ENCODE assay signal across 8 cellular contexts in genomic region chr10:73246783-73247508, GRCh38. TPM values are rescaled to one million over a fixed set of nuclear protein-coding genes. Genes with fewer than 3 reads are reported as not detected.
DNase-seq lines count a peak whose midpoint lies in the region; ATAC-seq and TF ChIP-seq lines count a peak whose summit lies in the region.

Gene DNAJC9, minus strand, starts transcription at chr10:73247255. Its CDS starts 66 bp downstream, at chr10:73247189.

- H3K27ac Mint-ChIP-seq in nephron progenitor cell, result peak within 1 kb of the TSS; percentile 99
- H3K27ac Mint-ChIP-seq in stimulated activated naive CD8-positive, alpha-beta T cell treated with anti-CD3 and anti-CD28 coated beads, Interleukin-15, amount 100 ng/mL, for 72 hours, result peak within 1 kb of the TSS; percentile 98 to 99

- no peaks in the 10 kb centered on the region for H3K9me3 ChIP-seq in RWPE2 (ENCODE audit: severe bottlenecking)

- H3K27ac ChIP-seq in RWPE2 (ENCODE audit: poor library complexity, severe bottlenecking), result peak within 1 kb of the TSS; percentile 80

- H3K36me3 Mint-ChIP-seq in nephron progenitor cell (ENCODE audit: low read depth), result peaks cover 63% of the 10 kb centered on the region

- no peaks in the 10 kb centered on the region for H3K27me3 Mint-ChIP-seq in nephron progenitor cell (ENCODE audit: low read depth, poor library complexity)
- no peaks in the 10 kb centered on the region for H3K27me3 Mint-ChIP-seq in stimulated activated naive CD8-positive, alpha-beta T cell treated with anti-CD3 and anti-CD28 coated beads, Interleukin-15, amount 100 ng/mL, for 72 hours

- TF ChIP-seq CTCF in LNCaP clone FGC (IDR thresholded peaks at IDR 0.05; ENCODE audit: control insufficient read depth, extremely low read depth, insufficient read depth), result peak; percentile 41
- TF ChIP-seq CTCF in RWPE2 (IDR thresholded peaks at IDR 0.05; ENCODE audit: poor library complexity, severe bottlenecking), result no peak
- no peak for TF ChIP-seq CTCF in fibroblast of the aortic adventitia (IDR thresholded peaks at IDR 0.05; ENCODE audit: insufficient read depth, low read length)
- no peak for TF ChIP-seq CTCF in nephron progenitor cell (IDR thresholded peaks at IDR 0.05)

- peak; percentile 87 for ATAC-seq in RWPE2 (ENCODE audit: low read depth)
- peak; percentile 95 for ATAC-seq in stimulated activated naive CD8-positive, alpha-beta T cell treated with anti-CD3 and anti-CD28 coated beads, Interleukin-15, amount 100 ng/mL, for 72 hours

- H3K36me3 ChIP-seq in RWPE2 (ENCODE audit: low read depth), result peaks cover 85% of the 10 kb centered on the region

- H3K27me3 ChIP-seq in RWPE2 (ENCODE audit: insufficient read depth, poor library complexity, severe bottlenecking), result no peaks in the 10 kb centered on the region

- peak within 1 kb of the TSS; percentile 97 for H3K4me3 Mint-ChIP-seq in nephron progenitor cell
- H3K4me3 Mint-ChIP-seq in stimulated activated naive CD8-positive, alpha-beta T cell treated with anti-CD3 and anti-CD28 coated beads, Interleukin-15, amount 100 ng/mL, for 72 hours, result peak within 1 kb of the TSS; percentile 97 to 99

- peaks cover 13% of the 10 kb centered on the region for H3K4me1 ChIP-seq in RWPE2 (ENCODE audit: insufficient read depth, poor library complexity, severe bottlenecking)

- no peaks in the 10 kb centered on the region for H3K9me3 Mint-ChIP-seq in nephron progenitor cell
- H3K9me3 Mint-ChIP-seq in stimulated activated naive CD8-positive, alpha-beta T cell treated with anti-CD3 and anti-CD28 coated beads, Interleukin-15, amount 100 ng/mL, for 72 hours, result no peaks in the 10 kb centered on the region

- DNase-seq in ELF-1 (ENCODE audit: low read depth, low spot score), result peak; percentile 99
- DNase-seq in H4 (ENCODE audit: low spot score), result peak; percentile 92
- DNase-seq in LNCaP clone FGC (ENCODE audit: low read depth), result peak; percentile 76
- DNase-seq in RWPE2 (ENCODE audit: low spot score), result peak; percentile 93
- peak; percentile 96 for DNase-seq in activated T-helper 9 cell treated with anti-CD3 and anti-CD28 coated beads, Interleukin-2, amount 50 U/mL, for 16 hours (ENCODE audit: low read depth)
- peak; percentile 86 for DNase-seq in fibroblast of the aortic adventitia (ENCODE audit: low read depth)
- DNase-seq in nephron progenitor cell, result peak; percentile 98
- peak; percentile 98 for DNase-seq in stimulated activated naive CD8-positive, alpha-beta T cell treated with anti-CD3 and anti-CD28 coated beads, Interleukin-15, amount 100 ng/mL, for 72 hours

- H3K4me3 ChIP-seq in LNCaP clone FGC (ENCODE audit: low read depth, low read length) (peak within 1 kb of the TSS; percentile 84), RWPE2 (ENCODE audit: severe bottlenecking) (peak within 1 kb of the TSS; percentile 63), fibroblast of the aortic adventitia (ENCODE audit: low read depth, low read length) (peak within 1 kb of the TSS; percentile 90)

- H3K4me1 Mint-ChIP-seq in nephron progenitor cell, result peaks cover 63% of the 10 kb centered on the region
- peaks cover 88% of the 10 kb centered on the region for H3K4me1 Mint-ChIP-seq in stimulated activated naive CD8-positive, alpha-beta T cell treated with anti-CD3 and anti-CD28 coated beads, Interleukin-15, amount 100 ng/mL, for 72 hours

RNA-seq across cellular contexts. Expression of gene DNAJC9, which starts in this region (rescaled TPM):
- 73.3 and 80.1 TPM in 2 replicates for total RNA-seq in H4 (2014; rRNA removed; shearing (Covaris generic))
- 18.7 and 41.0 TPM in 2 replicates for total RNA-seq in fibroblast of the aortic adventitia (ENCODE audit: low replicate concordance)

Comparison
In these comparisons a context has a peak if more than half of its experiments do, and no peak if none do; other contexts are left out.
1. Peak in every context shown above with its lines: DNase-seq, ATAC-seq, H3K4me3 ChIP-seq and H3K27ac ChIP-seq.